ENCODE assay signal across 30 cellular contexts in the genomic region with DNA sequence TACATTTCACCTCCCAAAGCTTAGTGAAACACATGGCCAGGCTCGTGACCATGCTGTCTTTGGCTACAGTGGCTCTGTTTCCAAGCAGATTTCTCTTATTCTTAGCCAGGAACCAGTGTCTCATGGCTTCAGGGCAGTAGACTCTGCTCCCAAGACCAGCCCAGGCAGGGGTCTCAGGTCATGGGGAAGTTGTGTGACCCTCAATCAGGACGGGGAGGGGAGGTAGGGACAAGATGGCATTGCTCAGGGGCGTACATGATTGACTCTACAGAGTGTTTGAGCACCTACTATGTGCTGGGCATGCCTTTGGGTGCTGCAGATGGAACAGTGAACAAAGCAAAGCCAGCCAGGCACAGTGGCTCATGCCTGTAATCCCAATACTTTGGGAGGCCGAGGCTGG.
"Had no signal": no experiment of that assay in that cellular context is flagged by ENCODE, and none has a peak within 500 bp of the region (broad histone marks: within the 10 kb centered on the region; RNA-seq: fewer than 3 reads in every experiment).

No MANE protein-coding gene starts in this region.

- ATAC-seq: activated CD8-positive, alpha-beta T cell treated with anti-CD3 and anti-CD28 coated beads, Interleukin-2, amount 10 ng/mL, durations not matched to agents 7 days and 5 days; activated naive CD8-positive, alpha-beta T cell treated with anti-CD3 and anti-CD28 coated beads, Interleukin-2, amount 50 U/mL, for 24 hours; PC-3 had no signal

- H3K4me1 Mint-ChIP-seq: activated naive CD4-positive, alpha-beta T cell treated with anti-CD3 and anti-CD28 coated beads, Interleukin-2, amount 10 ng/mL, durations not matched to agents 7 days and 5 days; activated naive CD8-positive, alpha-beta T cell treated with anti-CD3 and anti-CD28 coated beads, Interleukin-2, amount 50 U/mL, for 24 hours; brain had no signal

- H3K27me3 ChIP-seq: Peyer's patch had no signal

- H3K4me2 ChIP-seq: KMS-11 had no signal

- H3K36me3 Mint-ChIP-seq: activated naive CD4-positive, alpha-beta T cell treated with anti-CD3 and anti-CD28 coated beads, Interleukin-2, amount 10 ng/mL, durations not matched to agents 7 days and 5 days; activated naive CD8-positive, alpha-beta T cell; brain had no signal

- H3K36me3 ChIP-seq: Peyer's patch, WERI-Rb-1 had no signal

- H3K27ac Mint-ChIP-seq: activated CD8-positive, alpha-beta T cell treated with anti-CD3 and anti-CD28 coated beads, Interleukin-2, amount 10 ng/mL, durations not matched to agents 7 days and 5 days; activated naive CD4-positive, alpha-beta T cell treated with anti-CD3 and anti-CD28 coated beads, Interleukin-2, amount 10 ng/mL, durations not matched to agents 7 days and 5 days; activated naive CD8-positive, alpha-beta T cell; activated naive CD8-positive, alpha-beta T cell treated with anti-CD3 and anti-CD28 coated beads, Interleukin-2, amount 50 U/mL, for 24 hours; brain had no signal

- DNase-seq: activated CD4-positive, alpha-beta T cell treated with anti-CD3 and anti-CD28 coated beads for 1 hour; activated CD4-positive, alpha-beta T cell treated with anti-CD3 and anti-CD28 coated beads for 48 hours; activated CD4-positive, CD25-positive, alpha-beta regulatory T cell; activated CD8-positive, alpha-beta memory T cell treated with anti-CD3 and anti-CD28 coated beads, Interleukin-2, amount 50 U/mL, for 4 hours; activated CD8-positive, alpha-beta T cell treated with anti-CD3 and anti-CD28 coated beads, Interleukin-2, amount 10 ng/mL, durations not matched to agents 7 days and 5 days; activated effector memory CD4-positive, alpha-beta T cell treated with Interleukin-2 at 50 U/mL for 16 hours; activated naive CD4-positive, alpha-beta T cell treated with anti-CD3 and anti-CD28 coated beads, Interleukin-2, amount 10 ng/mL, durations not matched to agents 7 days and 5 days; activated naive CD8-positive, alpha-beta T cell treated with anti-CD3 and anti-CD28 coated beads, Interleukin-2, amount 50 U/mL, for 24 hours; activated T-cell treated with anti-CD3 and anti-CD28 coated beads, Interleukin-2, amount 50 U/mL, for 48 hours; MM.1S; MV-4-11; NCI-H1092; NCI-H1436 treated with DMSO at 0.1 percent for 48 hours; NCI-H1694 treated with DMSO at 0.1 percent for 48 hours; NCI-H2029; NCI-H510A; NCI-H526; NCI-H748 treated with DMSO at 0.1 percent for 48 hours; NK-92 treated with Interleukin-12 subunit alpha and Interleukin-12 subunit beta, amount 100 ng/mL, for 24 hours; PC-3; RPMI8226; SW 1271; T-helper 1 cell; T-helper 2 cell; T-helper 9 cell; WERI-Rb-1 had no signal

- H3K27ac ChIP-seq: KMS-11, Peyer's patch, WERI-Rb-1 had no signal

- H3K4me3 Mint-ChIP-seq: activated CD8-positive, alpha-beta T cell treated with anti-CD3 and anti-CD28 coated beads, Interleukin-2, amount 10 ng/mL, durations not matched to agents 7 days and 5 days; activated naive CD4-positive, alpha-beta T cell treated with anti-CD3 and anti-CD28 coated beads, Interleukin-2, amount 10 ng/mL, durations not matched to agents 7 days and 5 days; activated naive CD8-positive, alpha-beta T cell; activated naive CD8-positive, alpha-beta T cell treated with anti-CD3 and anti-CD28 coated beads, Interleukin-2, amount 50 U/mL, for 24 hours; brain had no signal

- H3K9ac ChIP-seq: KMS-11 had no signal

- H3K4me3 ChIP-seq: Peyer's patch had no signal

- H3K9me3 ChIP-seq: Peyer's patch had no signal

- H3K4me1 ChIP-seq: Peyer's patch had no signal

- H3K9me3 Mint-ChIP-seq: activated naive CD4-positive, alpha-beta T cell treated with anti-CD3 and anti-CD28 coated beads, Interleukin-2, amount 10 ng/mL, durations not matched to agents 7 days and 5 days had no signal
